Comparison of ENCODE assay signal across 8 cellular contexts in genomic region chr17:49707246-49707607, GRCh38. TPM values are rescaled to one million over a fixed set of nuclear protein-coding genes. Genes with fewer than 3 reads are reported as not detected.
A peak's percentile ranks its signal among the peaks of the same experiment; 100 is the strongest.
DNase-seq lines count a peak whose midpoint lies in the region; ATAC-seq, FAIRE-seq and TF ChIP-seq lines count a peak whose summit lies in the region.

No MANE protein-coding gene starts in this region.

- no peak for FAIRE-seq in D721Med (lab: Jason Lieb, UNC)

- H3K27ac ChIP-seq in brain microvascular endothelial cell (peak overlapping the region; percentile 97), urinary bladder (ENCODE audit: low read depth) (no peak overlapping the region)

- H3K27me3 Mint-ChIP-seq in memory B cell, result no peaks in the 10 kb centered on the region

- TF ChIP-seq CTCF in D721Med (IDR thresholded peaks at IDR 0.05; ENCODE audit: insufficient read depth, missing control alignments) (peak; percentile 6), brain microvascular endothelial cell (IDR thresholded peaks at IDR 0.05; ENCODE audit: low read depth, low read length, missing control alignments) (peak; percentile 10)

- peaks cover 24% of the 10 kb centered on the region for H3K4me1 Mint-ChIP-seq in memory B cell

- in situ Hi-C loops in brain microvascular endothelial cell (cut with HindIII; ENCODE audit: low pct_ligation_motif_present, low sequenced_read_pairs), result no loop called here

- H3K36me3 Mint-ChIP-seq in memory B cell, result peaks cover 19% of the 10 kb centered on the region

- H3K36me3 ChIP-seq in brain microvascular endothelial cell (replicated peaks) (peaks cover 32% of the 10 kb centered on the region), urinary bladder (ENCODE audit: insufficient read depth) (no peaks in the 10 kb centered on the region)

- H3K4me3 ChIP-seq in brain microvascular endothelial cell (ENCODE audit: low read depth, low read length), result peak overlapping the region; percentile 93
- H3K4me3 ChIP-seq in urinary bladder (ENCODE audit: low read depth, low read length), result peak overlapping the region; percentile 89

- ATAC-seq in memory B cell (ENCODE audit: low read depth), result no peak
- no peak for ATAC-seq in HG02798 (IDR thresholded peaks at IDR 0.05; ENCODE audit: poor library complexity, unreplicated experiment)
- ATAC-seq in GM18517 (IDR thresholded peaks at IDR 0.05; ENCODE audit: unreplicated experiment), result no peak

- peak overlapping the region; percentile 90 for H3K4me3 Mint-ChIP-seq in memory B cell

- no peaks in the 10 kb centered on the region for H3K9me3 Mint-ChIP-seq in memory B cell

- no peaks in the 10 kb centered on the region for H3K27me3 ChIP-seq in brain microvascular endothelial cell (replicated peaks)

- DNase-seq in D721Med (ENCODE audit: insufficient read length, low spot score) (no peak), NOMO-1 treated with dmso at 0.1 percent for 144 hours (lab: John Stamatoyannopoulos, UW; ENCODE audit: unreplicated experiment) (peak; percentile 9), brain microvascular endothelial cell (no peak), memory B cell (ENCODE audit: low spot score in 2 of 2) (peak in 1 of 2 donors; percentile 23), superior temporal gyrus (ENCODE audit: extremely low spot score) (no peak)

- H3K27ac Mint-ChIP-seq in memory B cell, result peak overlapping the region; percentile 96

- under 1% methylated on average over 12 of the region's 12 CpGs for WGBS in urinary bladder

- H3K4me1 ChIP-seq in urinary bladder (ENCODE audit: insufficient read depth), result no peaks in the 10 kb centered on the region

RNA-seq across cellular contexts. Expression of gene SLC35B1, which starts 0.5 kb away (rescaled TPM):
- total RNA-seq in urinary bladder, result 27.0 TPM
- 33.1 TPM for polyA plus RNA-seq in urinary bladder

RNA-seq across cellular contexts. Expression of gene SPOP, which starts 29.3 kb away (rescaled TPM):
- 174 TPM for total RNA-seq in urinary bladder
- polyA plus RNA-seq in urinary bladder, result 92.4 TPM

RNA-seq across cellular contexts. Expression of gene FAM117A, which starts 56.7 kb away (rescaled TPM):
- 6.2 TPM for total RNA-seq in urinary bladder
- polyA plus RNA-seq in urinary bladder, result 33.1 TPM
